ENCODE assay signal across 20 cellular contexts in the genomic region with DNA sequence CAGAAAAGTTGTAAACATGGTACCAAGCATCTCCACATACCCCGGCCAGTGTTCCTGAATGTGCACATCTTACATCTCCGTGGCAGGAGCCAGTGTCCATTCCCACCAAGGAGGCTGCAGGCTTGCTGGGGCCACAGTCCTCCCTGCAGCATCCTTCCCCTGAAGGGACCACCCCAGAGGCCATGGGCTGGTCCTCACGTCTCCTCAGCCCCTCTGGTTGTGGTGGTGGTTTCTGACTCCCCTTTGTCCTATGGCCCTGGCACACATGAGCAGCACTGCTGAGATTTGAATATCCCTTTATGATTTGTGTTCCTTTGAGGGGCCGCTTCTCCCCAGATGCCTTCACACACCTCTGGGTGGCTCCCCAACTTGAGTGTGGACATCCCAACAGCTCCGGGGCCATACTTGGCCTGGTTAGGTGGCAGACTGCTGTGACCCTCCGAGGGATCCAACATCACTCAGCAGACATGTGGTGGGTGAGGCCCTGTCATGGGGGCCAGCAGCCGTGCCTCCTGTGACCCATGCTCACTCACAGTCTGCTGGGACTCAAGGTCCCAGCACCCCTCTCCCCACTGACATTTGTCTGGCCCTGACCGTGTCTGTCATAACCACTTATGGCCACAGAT. TPM values are rescaled to one million over a fixed set of nuclear protein-coding genes. Genes with fewer than 3 reads are reported as not detected.
DNase-seq lines count a peak whose midpoint lies in the region; ATAC-seq and TF ChIP-seq lines count a peak whose summit lies in the region.
"Had no signal": no experiment of that assay in that cellular context is flagged by ENCODE, and none has a peak within 500 bp of the region (broad histone marks: within the 10 kb centered on the region; RNA-seq: fewer than 3 reads in every experiment).

No MANE protein-coding gene starts in this region.

- H3K4me2 ChIP-seq in BLaER1, result peak overlapping the region; percentile 71
- no peak overlapping the region for H3K4me2 ChIP-seq in DND-41 (ENCODE audit: insufficient read depth, low read length)
- H3K4me2 ChIP-seq in neuronal stem cell (ENCODE audit: insufficient read depth, low read length, poor library complexity, severe bottlenecking), result no peak overlapping the region
- H3K4me2 ChIP-seq: SK-N-SH had no signal

- H4K20me1 ChIP-seq in BLaER1, result peaks cover 97% of the 10 kb centered on the region
- peaks cover 89% of the 10 kb centered on the region for H4K20me1 ChIP-seq in DND-41 (ENCODE audit: insufficient read depth, low read length)

- no peak overlapping the region for H2BK15ac ChIP-seq in neuronal stem cell (ENCODE audit: low read length)

- no peak overlapping the region for H2AK5ac ChIP-seq in neuronal stem cell (ENCODE audit: low read depth, low read length)

- H3K27ac ChIP-seq in BLaER1, result peak overlapping the region; percentile 42
- H3K27ac ChIP-seq in DND-41 (ENCODE audit: low read length), result no peak overlapping the region
- no peak overlapping the region for H3K27ac ChIP-seq in neuronal stem cell (replicated peaks; ENCODE audit: low read length)
- H3K27ac ChIP-seq in caudate nucleus (ENCODE audit: low read depth, low read length), result no peak overlapping the region
- H3K27ac ChIP-seq: suprapubic skin, uterus had no signal

- no peak overlapping the region for H3K4ac ChIP-seq in neuronal stem cell (ENCODE audit: low read length)

- H3K27ac Mint-ChIP-seq in central memory CD8-positive, alpha-beta T cell (ENCODE audit: low read depth), result peak overlapping the region; percentile 77
- H3K27ac Mint-ChIP-seq: activated B cell treated with CpG ODN at 0.5 μM for 24 hours; activated T-cell treated with anti-CD3 and anti-CD28 coated beads, Interleukin-2, amount 50 U/mL, for 72 hours had no signal

- H3K4me1 ChIP-seq in BLaER1, result peaks cover 82% of the 10 kb centered on the region
- no peaks in the 10 kb centered on the region for H3K4me1 ChIP-seq in DND-41 (ENCODE audit: insufficient read depth, low read length)
- peaks cover 14 to 23% of the 10 kb centered on the region in 2 donors for H3K4me1 ChIP-seq in neuronal stem cell (ENCODE audit: control insufficient read depth in 2 of 2, insufficient read depth in 1 of 2, low read depth in 1 of 2, low read length in 2 of 2)

- H3K9ac ChIP-seq in BLaER1, result peak overlapping the region; percentile 20; the same call in 1 of the 2 replicates
- H3K9ac ChIP-seq in DND-41 (ENCODE audit: low read depth, low read length), result no peak overlapping the region
- H3K9ac ChIP-seq in neuronal stem cell (ENCODE audit: low read depth, low read length, poor library complexity), result peak overlapping the region; percentile 38
- H3K9ac ChIP-seq: SK-N-SH had no signal

- H2BK5ac ChIP-seq in neuronal stem cell (ENCODE audit: low read length), result no peak overlapping the region

- no peak overlapping the region for H3K23ac ChIP-seq in neuronal stem cell (ENCODE audit: low read depth, low read length, poor library complexity)

- no peak overlapping the region for H3K14ac ChIP-seq in neuronal stem cell (ENCODE audit: low read length)

- H3K36me3 ChIP-seq in BLaER1, result no peaks in the 10 kb centered on the region
- no peaks in the 10 kb centered on the region for H3K36me3 ChIP-seq in DND-41 (ENCODE audit: insufficient read depth, low read length)
- H3K36me3 ChIP-seq in neuronal stem cell (replicated peaks in 1 of 2; ENCODE audit: control insufficient read depth in 2 of 2, insufficient read depth in 2 of 2, low read length in 2 of 2), result peaks cover 0 to 3% of the 10 kb centered on the region in 2 donors
- H3K36me3 ChIP-seq: breast epithelium, suprapubic skin, uterus had no signal

- H3K4me3 Mint-ChIP-seq in central memory CD8-positive, alpha-beta T cell, result no peak overlapping the region
- H3K4me3 Mint-ChIP-seq: activated B cell treated with CpG ODN at 0.5 μM for 24 hours; natural killer cell; T-helper 2 cell treated with Interferon-gamma antibody and Interleukin-4, amounts not matched to agents 5 μg/mL and 100 μg/mL, for 36 hours had no signal

- H2BK120ac ChIP-seq in neuronal stem cell (ENCODE audit: low read depth, low read length), result no peak overlapping the region

- peaks cover 13% of the 10 kb centered on the region for H3K79me1 ChIP-seq in neuronal stem cell (ENCODE audit: low read depth, low read length)

- H3K9me3 ChIP-seq in BLaER1 (0 out of 2 replicates have a peak, but pooled peaks cover 2% of the 10 kb centered on the region), DND-41 (ENCODE audit: insufficient read depth, low read length, severe bottlenecking) (no peaks in the 10 kb centered on the region), neuronal stem cell (replicated peaks in 1 of 2; ENCODE audit: control insufficient read depth in 2 of 2, insufficient read depth in 1 of 2, low read depth in 1 of 2, low read length in 2 of 2) (peaks cover 1 to 2% of the 10 kb centered on the region in 2 donors)
- H3K9me3 ChIP-seq: breast epithelium, SK-N-SH, suprapubic skin, uterus had no signal

- no CpG with 5 or more reads among the region's 8 CpGs for WGBS in neuronal stem cell (ENCODE audit: extremely low coverage in 2 of 2, insufficient read length in 2 of 2, insufficient replicate concordance in 1 of 2), 2 donors

- no peaks in the 10 kb centered on the region for H3K9me3 Mint-ChIP-seq in central memory CD8-positive, alpha-beta T cell
- H3K9me3 Mint-ChIP-seq: activated B cell treated with CpG ODN at 0.5 μM for 24 hours; activated T-cell treated with anti-CD3 and anti-CD28 coated beads, Interleukin-2, amount 50 U/mL, for 72 hours; natural killer cell; T-helper 2 cell treated with Interferon-gamma antibody and Interleukin-4, amounts not matched to agents 5 μg/mL and 100 μg/mL, for 36 hours had no signal

- no peak overlapping the region for H2BK12ac ChIP-seq in neuronal stem cell (ENCODE audit: low read length)

- H3K27me3 Mint-ChIP-seq in central memory CD8-positive, alpha-beta T cell, result no peaks in the 10 kb centered on the region
- H3K27me3 Mint-ChIP-seq: activated B cell treated with CpG ODN at 0.5 μM for 24 hours had no signal

- peak; percentile 1 for DNase-seq in DND-41
- no peak for DNase-seq in central memory CD8-positive, alpha-beta T cell (ENCODE audit: low spot score in 2 of 2)
- no peak for DNase-seq in neuronal stem cell (ENCODE audit: low spot score)
- no peak for DNase-seq in caudate nucleus (lab: John Stamatoyannopoulos, UW)
- DNase-seq: activated B cell treated with CpG ODN at 0.5 μM for 24 hours; activated CD4-positive, alpha-beta T cell treated with anti-CD3 and anti-CD28 coated beads, Interleukin-2, amount 50 U/mL, for 4 hours; activated T-cell treated with anti-CD3 and anti-CD28 coated beads, Interleukin-2, amount 50 U/mL, for 72 hours; KG1; mesenchymal stem cell; natural killer cell; NCI-H146; RPMI8226; SK-N-SH; uterus had no signal

- H3K4me3 ChIP-seq in BLaER1 (no peak overlapping the region), DND-41 (ENCODE audit: low read depth in 1 of 2, low read length in 2 of 2) (no peak overlapping the region), neuronal stem cell (ENCODE audit: low read length in 2 of 2) (no peak overlapping the region)
- H3K4me3 ChIP-seq: breast epithelium, suprapubic skin, uterus had no signal

- TF ChIP-seq CTCF in DND-41 (IDR thresholded peaks at IDR 0.05; ENCODE audit: borderline replicate concordance, extremely low read depth, low read length, poor library complexity, severe bottlenecking), result no peak

- peaks cover 99% of the 10 kb centered on the region for H3K79me2 ChIP-seq in DND-41 (ENCODE audit: insufficient read depth, low read length)

- H3K4me1 Mint-ChIP-seq in central memory CD8-positive, alpha-beta T cell, result peaks cover 64% of the 10 kb centered on the region

- H3K27me3 ChIP-seq in BLaER1 (no peaks in the 10 kb centered on the region), DND-41 (ENCODE audit: insufficient read depth, low read length, poor library complexity) (no peaks in the 10 kb centered on the region), neuronal stem cell (ENCODE audit: control insufficient read depth in 3 of 3, insufficient read depth in 3 of 3, low read depth in 1 of 3, low read length in 3 of 3) (no peaks in the 10 kb centered on the region)
- H3K27me3 ChIP-seq: breast epithelium, suprapubic skin, uterus had no signal

- H3K36me3 Mint-ChIP-seq in central memory CD8-positive, alpha-beta T cell (ENCODE audit: insufficient read depth), result no peaks in the 10 kb centered on the region
- H3K36me3 Mint-ChIP-seq: natural killer cell had no signal

- ATAC-seq in DND-41 (ENCODE audit: insufficient read depth, low read depth), result no peak
- no peak for ATAC-seq in central memory CD8-positive, alpha-beta T cell (replicated peaks; ENCODE audit: extremely low read depth, poor library complexity, severe bottlenecking)
- ATAC-seq in HG03521 (IDR thresholded peaks at IDR 0.05; ENCODE audit: unreplicated experiment), result no peak
- ATAC-seq in GM18502 (IDR thresholded peaks at IDR 0.05; ENCODE audit: poor library complexity, unreplicated experiment), result no peak
- ATAC-seq: activated T-cell treated with anti-CD3 and anti-CD28 coated beads, Interleukin-2, amount 50 U/mL, for 72 hours; natural killer cell had no signal

- no peak overlapping the region for H3K18ac ChIP-seq in neuronal stem cell (ENCODE audit: low read length)

- H4K91ac ChIP-seq in neuronal stem cell (ENCODE audit: low read depth, low read length, poor library complexity), result no peak overlapping the region

- no peak overlapping the region for H4K8ac ChIP-seq in neuronal stem cell (ENCODE audit: low read depth, low read length)

- H2AFZ ChIP-seq in DND-41 (ENCODE audit: low read depth, low read length) (no peak overlapping the region), neuronal stem cell (ENCODE audit: low read length) (no peak overlapping the region)

RNA-seq across cellular contexts. Expression of gene PHF2, which starts 14.3 kb away (rescaled TPM):
- polyA plus RNA-seq in neuronal stem cell (2013, experiment 1 of 2), result 19.9 TPM
- polyA plus RNA-seq in neuronal stem cell (2013, experiment 2 of 2), result 19.8 TPM
